ENCODE assay signal across 15 cellular contexts in the genomic region with DNA sequence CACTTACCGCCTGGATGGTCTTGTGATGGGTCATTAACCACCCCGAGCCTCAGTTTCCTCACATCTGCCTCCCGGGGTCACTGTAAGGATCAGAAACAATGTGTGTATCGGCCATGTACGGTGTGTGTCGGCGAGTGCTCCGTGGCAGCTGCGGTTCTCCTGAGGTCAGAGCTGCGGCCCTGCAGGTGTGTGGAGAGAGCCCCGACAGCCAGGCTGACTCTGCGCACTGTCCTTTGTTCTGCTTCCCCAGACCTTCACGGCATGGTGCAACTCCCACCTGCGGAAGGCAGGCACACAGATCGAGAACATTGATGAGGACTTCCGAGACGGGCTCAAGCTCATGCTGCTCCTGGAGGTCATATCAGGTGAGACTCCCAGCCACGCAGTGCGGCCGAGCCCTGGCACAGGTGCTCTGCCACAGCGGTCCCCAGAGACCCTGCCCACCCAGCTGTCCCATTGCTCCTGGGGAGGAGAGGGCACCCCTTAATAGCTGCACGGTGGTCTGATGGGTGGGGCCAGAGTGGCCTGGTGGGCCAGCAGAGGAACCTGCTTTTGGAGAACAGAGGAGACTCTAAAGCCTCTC. TPM values are rescaled to one million over a fixed set of nuclear protein-coding genes. Genes with fewer than 3 reads are reported as not detected.
DNase-seq lines count a peak whose midpoint lies in the region; ATAC-seq and TF ChIP-seq lines count a peak whose summit lies in the region.
"Had no signal": no experiment of that assay in that cellular context is flagged by ENCODE, and none has a peak within 500 bp of the region (broad histone marks: within the 10 kb centered on the region; RNA-seq: fewer than 3 reads in every experiment).

No MANE protein-coding gene starts in this region.

- peak overlapping the region; percentile 49 for H3K4me2 ChIP-seq in hepatocyte

- peaks cover 36% of the 10 kb centered on the region for H3K4me1 Mint-ChIP-seq in Caco-2 (ENCODE audit: low read depth, unreplicated experiment)
- peaks cover 31% of the 10 kb centered on the region for H3K4me1 Mint-ChIP-seq in activated T-helper 2 cell treated with anti-CD3 and anti-CD28 coated beads, Interferon-gamma antibody, Interleukin-2, Interleukin-4, amounts not matched to agents 10 μg/mL and 5 μg/mL and 100 μg/mL, durations not matched to agents 14 hours and 24 hours and 36 hours (ENCODE audit: low read depth)

- CTCF ChIA-PET in Caco-2 (lab: Charles Lee): interaction anchor here (0.6 to 2.1 kb wide), 7 partner anchors 14 to 66 kb away, joined by 3 to 9 read pairs (median 5); partner anchors contain the start of gene ACTN4

- H3K79me2 ChIP-seq in hepatocyte: peaks cover 77% of the 10 kb centered on the region

- DNase-seq in Caco-2: peak; percentile 46 to 67
- DNase-seq in activated T-helper 2 cell treated with anti-CD3 and anti-CD28 coated beads, Interferon-gamma antibody, Interleukin-2, Interleukin-4, amounts not matched to agents 10 μg/mL and 5 μg/mL and 100 μg/mL, durations not matched to agents 14 hours and 24 hours and 36 hours (ENCODE audit: low spot score): no peak
- DNase-seq in hepatocyte (ENCODE audit: low spot score): no peak
- DNase-seq in NCI-H69 (lab: John Stamatoyannopoulos, UW): no peak
- DNase-seq in NK-92 (lab: John Stamatoyannopoulos, UW; ENCODE audit: unreplicated experiment): no peak
- no peak for DNase-seq in midbrain (lab: John Stamatoyannopoulos, UW)
- DNase-seq: activated CD8-positive, alpha-beta memory T cell treated with anti-CD3 and anti-CD28 coated beads for 24 hours; CD4-positive, CD25-positive, alpha-beta regulatory T cell; KBM-7; NCI-H1694 treated with DMSO at 0.1 percent for 48 hours; retina; T-cell had no signal

- peak overlapping the region; percentile 97 for H3K27ac ChIP-seq in hepatocyte
- H3K27ac ChIP-seq in skin epidermis: peak overlapping the region in 12 of 21 experiments; percentile 13 to 80 (median 54)

- H3K27me3 ChIP-seq in Caco-2 (replicated peaks; ENCODE audit: control insufficient read depth, insufficient read depth, low read length) (no peaks in the 10 kb centered on the region), hepatocyte (no peaks in the 10 kb centered on the region)

- WGBS in hepatocyte (ENCODE audit: low lambda C conversion rate, missing lambda C conversion rate): 86% methylated on average over 20 of the region's 22 CpGs

- H3K4me3 ChIP-seq in Caco-2 (ENCODE audit: low read depth, low read length) (no peak overlapping the region), hepatocyte (no peak overlapping the region), skin epidermis (no peak overlapping the region)

- H3K27me3 Mint-ChIP-seq in Caco-2 (ENCODE audit: insufficient read depth, unreplicated experiment): no peaks in the 10 kb centered on the region
- no peaks in the 10 kb centered on the region for H3K27me3 Mint-ChIP-seq in activated T-helper 2 cell treated with anti-CD3 and anti-CD28 coated beads, Interferon-gamma antibody, Interleukin-2, Interleukin-4, amounts not matched to agents 10 μg/mL and 5 μg/mL and 100 μg/mL, durations not matched to agents 14 hours and 24 hours and 36 hours (ENCODE audit: low read depth)
- H3K27me3 Mint-ChIP-seq: CD4-positive, CD25-positive, alpha-beta regulatory T cell; T-cell had no signal

- H3K4me1 ChIP-seq in Caco-2 (peaks cover 61% of the 10 kb centered on the region), hepatocyte (ENCODE audit: insufficient read depth) (peaks cover 60% of the 10 kb centered on the region)

- H4K20me1 ChIP-seq in hepatocyte (ENCODE audit: insufficient read depth, poor library complexity, severe bottlenecking): peaks cover 17% of the 10 kb centered on the region

- ATAC-seq in GM19455 (IDR thresholded peaks at IDR 0.05; ENCODE audit: unreplicated experiment): no peak
- ATAC-seq: activated naive CD4-positive, alpha-beta T cell treated with anti-CD3 and anti-CD28 coated beads, Interleukin-2, amount 50 U/mL, for 72 hours; T-cell had no signal

- no peak for TF ChIP-seq CTCF in Caco-2 (IDR thresholded peaks at IDR 0.05; ENCODE audit: insufficient read depth in 1 of 2, low read depth in 1 of 2, low read length in 1 of 2, severe bottlenecking in 1 of 2, unreplicated experiment in 1 of 2)
- no peak for TF ChIP-seq CTCF in hepatocyte (IDR thresholded peaks at IDR 0.05; ENCODE audit: poor library complexity)

- H3K36me3 ChIP-seq in Caco-2 (ENCODE audit: control insufficient read depth, insufficient read depth, low read length) (peaks cover 23% of the 10 kb centered on the region), hepatocyte (replicated peaks; ENCODE audit: insufficient read depth, low read depth) (no peaks in the 10 kb centered on the region)

- no peaks in the 10 kb centered on the region for H3K9me3 Mint-ChIP-seq in Caco-2 (ENCODE audit: unreplicated experiment)
- no peaks in the 10 kb centered on the region for H3K9me3 Mint-ChIP-seq in activated T-helper 2 cell treated with anti-CD3 and anti-CD28 coated beads, Interferon-gamma antibody, Interleukin-2, Interleukin-4, amounts not matched to agents 10 μg/mL and 5 μg/mL and 100 μg/mL, durations not matched to agents 14 hours and 24 hours and 36 hours
- H3K9me3 Mint-ChIP-seq: activated naive CD4-positive, alpha-beta T cell treated with anti-CD3 and anti-CD28 coated beads, Interleukin-2, amount 50 U/mL, for 72 hours; CD4-positive, CD25-positive, alpha-beta regulatory T cell; T-cell had no signal

- POLR2A ChIA-PET in Caco-2 (lab: Charles Lee): interaction anchor here (0.9 to 2.3 kb wide), 5 partner anchors 14 to 52 kb away, joined by 5 to 22 read pairs (median 13); partner anchors contain the start of gene ACTN4

- intact Hi-C loops in Caco-2 (cut with micrococcal nuclease; ENCODE audit: unreplicated experiment): loop anchor here (2.0 kb wide), 2 partner anchors 18 to 42 kb away; no protein-coding TSS in a partner anchor
- intact Hi-C loops in activated T-helper 2 cell treated with anti-CD3 and anti-CD28 coated beads, Interferon-gamma antibody, Interleukin-2, Interleukin-4, amounts not matched to agents 10 μg/mL and 5 μg/mL and 100 μg/mL, durations not matched to agents 14 hours and 24 hours and 36 hours (cut with micrococcal nuclease): no loop called here

- no TSS peak for BruUV-seq in Caco-2 (replicated peaks; lab: Mats Ljungman, UMichigan)

- no peak overlapping the region for H2AFZ ChIP-seq in hepatocyte

- peak overlapping the region; percentile 47 for H3K4me3 Mint-ChIP-seq in Caco-2 (ENCODE audit: unreplicated experiment)
- H3K4me3 Mint-ChIP-seq in activated T-helper 2 cell treated with anti-CD3 and anti-CD28 coated beads, Interferon-gamma antibody, Interleukin-2, Interleukin-4, amounts not matched to agents 10 μg/mL and 5 μg/mL and 100 μg/mL, durations not matched to agents 14 hours and 24 hours and 36 hours (ENCODE audit: low read depth): no peak overlapping the region
- H3K4me3 Mint-ChIP-seq: CD4-positive, CD25-positive, alpha-beta regulatory T cell; T-cell had no signal

- no peaks in the 10 kb centered on the region for H3K9me2 ChIP-seq in hepatocyte (replicated peaks; ENCODE audit: insufficient read depth)

- H3K9me3 ChIP-seq in Caco-2 (no peaks in the 10 kb centered on the region), hepatocyte (ENCODE audit: low read depth) (no peaks in the 10 kb centered on the region)

- peaks cover 100% of the 10 kb centered on the region for H3K36me3 Mint-ChIP-seq in Caco-2 (ENCODE audit: insufficient read depth, unreplicated experiment)
- H3K36me3 Mint-ChIP-seq in activated T-helper 2 cell treated with anti-CD3 and anti-CD28 coated beads, Interferon-gamma antibody, Interleukin-2, Interleukin-4, amounts not matched to agents 10 μg/mL and 5 μg/mL and 100 μg/mL, durations not matched to agents 14 hours and 24 hours and 36 hours (ENCODE audit: low read depth): peaks cover 39% of the 10 kb centered on the region

- peak overlapping the region; percentile 82 for H3K27ac Mint-ChIP-seq in Caco-2 (ENCODE audit: unreplicated experiment)
- H3K27ac Mint-ChIP-seq in activated T-helper 2 cell treated with anti-CD3 and anti-CD28 coated beads, Interferon-gamma antibody, Interleukin-2, Interleukin-4, amounts not matched to agents 10 μg/mL and 5 μg/mL and 100 μg/mL, durations not matched to agents 14 hours and 24 hours and 36 hours: peak overlapping the region; percentile 43
- H3K27ac Mint-ChIP-seq: activated naive CD4-positive, alpha-beta T cell treated with anti-CD3 and anti-CD28 coated beads, Interleukin-2, amount 50 U/mL, for 72 hours; T-cell had no signal

RNA-seq across cellular contexts. Expression of gene CAPN12, which starts 43.8 kb away (rescaled TPM):
- total RNA-seq in Caco-2 (2022) (8.8 and 11.0 TPM in 2 replicates), hepatocyte (12.5 and 26.6 TPM in 2 replicates)
- total RNA-seq in activated T-helper 2 cell treated with anti-CD3 and anti-CD28 coated beads, Interferon-gamma antibody, Interleukin-2, Interleukin-4, amounts not matched to agents 10 μg/mL and 5 μg/mL and 100 μg/mL, durations not matched to agents 14 hours and 24 hours and 36 hours: 2.9 and 3.6 TPM in 2 replicates
- polyA plus RNA-seq in hepatocyte: 24.3 and 38.9 TPM in 2 replicates

RNA-seq across cellular contexts. Expression of gene ACTN4, which starts 53.0 kb away (rescaled TPM):
- 605 and 658 TPM in 2 replicates for total RNA-seq in Caco-2 (2022)
- total RNA-seq in activated T-helper 2 cell treated with anti-CD3 and anti-CD28 coated beads, Interferon-gamma antibody, Interleukin-2, Interleukin-4, amounts not matched to agents 10 μg/mL and 5 μg/mL and 100 μg/mL, durations not matched to agents 14 hours and 24 hours and 36 hours: 329 and 334 TPM in 2 replicates
- total RNA-seq in hepatocyte: 278 and 321 TPM in 2 replicates
- polyA plus RNA-seq in hepatocyte: 54.4 and 59.3 TPM in 2 replicates

Comparison
In these comparisons a context has a peak if more than half of its experiments do, and no peak if none do; other contexts are left out.
1. DNase-seq: peak in Caco-2 (2 of 2); none in activated T-helper 2 cell treated with anti-CD3 and anti-CD28 coated beads, Interferon-gamma antibody, Interleukin-2, Interleukin-4, amounts not matched to agents 10 μg/mL and 5 μg/mL and 100 μg/mL, durations not matched to agents 14 hours and 24 hours and 36 hours (single experiment), hepatocyte (single experiment), NCI-H69 (single experiment), NK-92 (single experiment) and midbrain (single experiment).